Comparison of ENCODE assay signal across 18 cellular contexts in genomic region chr17:62916684-62917571, GRCh38. TPM values are rescaled to one million over a fixed set of nuclear protein-coding genes. Genes with fewer than 3 reads are reported as not detected.
DNase-seq lines count a peak whose midpoint lies in the region; ATAC-seq, FAIRE-seq and TF ChIP-seq lines count a peak whose summit lies in the region.
"Had no signal": no experiment of that assay in that cellular context is flagged by ENCODE, and none has a peak within 500 bp of the region (broad histone marks: within the 10 kb centered on the region; RNA-seq: fewer than 3 reads in every experiment).

No MANE protein-coding gene starts in this region.

- peaks cover 21% of the 10 kb centered on the region for H3K27me3 Mint-ChIP-seq in stimulated activated memory B cell treated with anti-CD40 and anti-IgM and Interleukin-4, amounts not matched to agents 10 μg/mL and 1 μg/mL and 100 μg/mL, for 72 hours

- ATAC-seq in GM12878 (no peak), sciatic nerve (peak; percentile 92), HG03196 (IDR thresholded peaks at IDR 0.05; ENCODE audit: unreplicated experiment) (no peak), GM18870 (IDR thresholded peaks at IDR 0.05; ENCODE audit: unreplicated experiment) (no peak)
- no peak for ATAC-seq in stimulated activated memory B cell treated with anti-CD40 and anti-IgM and Interleukin-4, amounts not matched to agents 10 μg/mL and 1 μg/mL and 100 μg/mL, for 72 hours
- ATAC-seq: activated CD8-positive, alpha-beta T cell treated with anti-CD3 and anti-CD28 coated beads for 36 hours; left colon had no signal

- SMC1A ChIA-PET in GM12878 (lab: Charles Lee; ENCODE audit: uncharacterized antibody, unreplicated experiment), result interaction anchor here (1.0 kb wide), 1 partner anchor 30 kb away, joined by 3 read pairs; no protein-coding TSS in a partner anchor

- H3K4me3 Mint-ChIP-seq in stimulated activated memory B cell treated with anti-CD40 and anti-IgM and Interleukin-4, amounts not matched to agents 10 μg/mL and 1 μg/mL and 100 μg/mL, for 72 hours, result no peak overlapping the region
- H3K4me3 Mint-ChIP-seq: activated CD8-positive, alpha-beta T cell treated with anti-CD3 and anti-CD28 coated beads for 36 hours; brain; neural crest cell had no signal

- RAD21 ChIA-PET in GM12878 (lab: Charles Lee; ENCODE audit: unreplicated experiment), result no interaction called here

- no peaks in the 10 kb centered on the region for H4K20me1 ChIP-seq in GM12878 (ENCODE audit: control insufficient read depth, insufficient read depth)

- TF ChIP-seq CTCF in GM12878 (IDR thresholded peaks at IDR 0.05 in 2 of 3, conservative IDR thresholded peaks at IDR 0.05 in 1 of 3; ENCODE audit: control insufficient read depth in 2 of 3, extremely low read depth in 1 of 3, insufficient read depth in 1 of 3, low read depth in 3 of 3, low read length in 3 of 3) (no peak), left ventricle myocardium inferior (IDR thresholded peaks at IDR 0.05; ENCODE audit: borderline replicate concordance) (no peak)

- BruUV-seq in GM12878 (replicated peaks; lab: Mats Ljungman, UMichigan), result no TSS peak

- CTCF ChIA-PET in GM12878 (lab: Yijun Ruan, JAX), result interaction anchor here (0.9 kb wide), 1 partner anchor 12 kb away, joined by 3 read pairs; no protein-coding TSS in a partner anchor

- in situ Hi-C loops in GM12878 (cut with MboI), result no loop called here

- no peak for FAIRE-seq in GM12878 (lab: Jason Lieb, UNC)
- FAIRE-seq: GM12891 had no signal

- no peak overlapping the region for H3K4me2 ChIP-seq in GM12878 (ENCODE audit: control insufficient read depth, insufficient read depth)

- no peaks in the 10 kb centered on the region for H3K79me2 ChIP-seq in GM12878 (ENCODE audit: control insufficient read depth, insufficient read depth, low read length)

- peaks cover 5% of the 10 kb centered on the region for H3K9me3 Mint-ChIP-seq in stimulated activated memory B cell treated with anti-CD40 and anti-IgM and Interleukin-4, amounts not matched to agents 10 μg/mL and 1 μg/mL and 100 μg/mL, for 72 hours
- H3K9me3 Mint-ChIP-seq: activated CD8-positive, alpha-beta T cell treated with anti-CD3 and anti-CD28 coated beads for 36 hours had no signal

- H3K9ac ChIP-seq in GM12878 (ENCODE audit: control insufficient read depth, insufficient read depth, low read length), result no peak overlapping the region

- H3K27ac Mint-ChIP-seq in stimulated activated memory B cell treated with anti-CD40 and anti-IgM and Interleukin-4, amounts not matched to agents 10 μg/mL and 1 μg/mL and 100 μg/mL, for 72 hours, result no peak overlapping the region
- H3K27ac Mint-ChIP-seq: activated CD8-positive, alpha-beta T cell treated with anti-CD3 and anti-CD28 coated beads for 36 hours; brain had no signal

- H3K4me1 Mint-ChIP-seq in stimulated activated memory B cell treated with anti-CD40 and anti-IgM and Interleukin-4, amounts not matched to agents 10 μg/mL and 1 μg/mL and 100 μg/mL, for 72 hours, result no peaks in the 10 kb centered on the region

- TF ChIP-seq POLR2A in GM12878 (IDR thresholded peaks at IDR 0.05; ENCODE audit: low read depth, low read length), result no peak

- POLR2A ChIA-PET in GM12878 (lab: Charles Lee), result no interaction called here

- H3K36me3 Mint-ChIP-seq in stimulated activated memory B cell treated with anti-CD40 and anti-IgM and Interleukin-4, amounts not matched to agents 10 μg/mL and 1 μg/mL and 100 μg/mL, for 72 hours, result no peaks in the 10 kb centered on the region
- H3K36me3 Mint-ChIP-seq: brain had no signal

- no peak overlapping the region for H2AFZ ChIP-seq in GM12878 (ENCODE audit: control insufficient read depth, low read depth, low read length)

- TF ChIP-seq EP300 in GM12878 (IDR thresholded peaks at IDR 0.05; ENCODE audit: borderline replicate concordance in 1 of 2, control insufficient read depth in 1 of 2, low read depth in 2 of 2, low read length in 2 of 2), result no peak

- H3K36me3 ChIP-seq in GM12878 (ENCODE audit: control insufficient read depth in 2 of 2, insufficient read depth in 2 of 2, low read length in 1 of 2) (no peaks in the 10 kb centered on the region), left ventricle myocardium inferior (no peaks in the 10 kb centered on the region)
- H3K36me3 ChIP-seq: MG63, sigmoid colon had no signal

- WGBS in GM12878 (ENCODE audit: insufficient coverage, insufficient replicate concordance, low lambda C conversion rate, missing lambda C conversion rate), result 6% methylated on average over 9 of the region's 9 CpGs

- TF ChIP-seq RAD21 in GM12878 (IDR thresholded peaks at IDR 0.05; ENCODE audit: insufficient read depth, low read depth, low read length), result no peak

- no peak overlapping the region for H3K4me3 ChIP-seq in GM12878
- H3K4me3 ChIP-seq in left ventricle myocardium inferior, result no peak overlapping the region
- H3K4me3 ChIP-seq: MG63, sigmoid colon had no signal

- DNase-seq in NCI-H2171 (lab: John Stamatoyannopoulos, UW), result peak; percentile 21
- DNase-seq in GM12878 (ENCODE audit: low read depth, low spot score), result no peak
- no peak for DNase-seq in left ventricle myocardium inferior
- no peak for DNase-seq in sciatic nerve (ENCODE audit: low spot score)
- no peak for DNase-seq in NCI-H1436 (lab: John Stamatoyannopoulos, UW)
- DNase-seq: activated CD8-positive, alpha-beta T cell treated with anti-CD3 and anti-CD28 coated beads for 36 hours; left colon; MG63; NCI-H2107; sigmoid colon; stimulated activated CD4-positive, alpha-beta T cell treated with anti-CD3 and anti-CD28 coated beads, Interleukin-4, amount 100 ng/mL, for 24 hours had no signal

- H3K27me3 ChIP-seq in GM12878 (replicated peaks in 1 of 2; ENCODE audit: control insufficient read depth in 2 of 2, insufficient read depth in 2 of 2, low read length in 1 of 2), result no peaks in the 10 kb centered on the region; a peak in 2 of 4 replicates
- no peaks in the 10 kb centered on the region for H3K27me3 ChIP-seq in left ventricle myocardium inferior (ENCODE audit: low read depth)
- H3K27me3 ChIP-seq: MG63, sigmoid colon had no signal

- no peaks in the 10 kb centered on the region for H3K4me1 ChIP-seq in GM12878 (ENCODE audit: control insufficient read depth, insufficient read depth, low read length)
- H3K4me1 ChIP-seq in left ventricle myocardium inferior, result peaks cover 18% of the 10 kb centered on the region
- H3K4me1 ChIP-seq: sigmoid colon had no signal

- H3K27ac ChIP-seq in GM12878 (ENCODE audit: control insufficient read depth, insufficient read depth) (no peak overlapping the region), left ventricle myocardium inferior (replicated peaks) (peak overlapping the region; percentile 42)
- H3K27ac ChIP-seq: C4-2B, sigmoid colon had no signal

- intact Hi-C loops in GM12878 (cut with micrococcal nuclease; ENCODE audit: unreplicated experiment) (no loop called here), left ventricle myocardium inferior (cut with micrococcal nuclease) (no loop called here), sciatic nerve (cut with DNase I) (no loop called here)

- H3K9me3 ChIP-seq in GM12878 (replicated peaks; ENCODE audit: control insufficient read depth, insufficient read depth, low read length) (no peaks in the 10 kb centered on the region), left ventricle myocardium inferior (replicated peaks) (peaks cover 4% of the 10 kb centered on the region)
- H3K9me3 ChIP-seq: sigmoid colon had no signal

TF ChIP-seq in GM12878, 131 proteins besides CTCF, POLR2A, EP300 and RAD21:
- TF ChIP-seq MTA3 (IDR thresholded peaks at IDR 0.05; ENCODE audit: borderline replicate concordance, low read length) (no peak), SMAD1 (IDR thresholded peaks at IDR 0.05; ENCODE audit: low read depth, partially characterized antibody) (no peak), IRF3 (IDR thresholded peaks at IDR 0.05) (no peak), NFXL1 (IDR thresholded peaks at IDR 0.05; ENCODE audit: borderline replicate concordance) (0 out of 2 replicates have a peak, but pooled peaks have one; percentile 27)

RNA-seq across cellular contexts. Expression of gene TANC2, which starts 49.1 kb away (rescaled TPM):
- total RNA-seq in GM12878 (2013; cell fraction: nucleolus; rRNA removed), result 1.2 and 1.3 TPM in 2 replicates
- total RNA-seq in GM12878 (2014; rRNA removed), result under 0.01 TPM in 2 replicates
- total RNA-seq in GM12878 (2014; rRNA removed; fragmentation: Illumina TruSeq; extraction: Trizol), result 0.05 and 0.09 TPM in 2 replicates
- total RNA-seq in GM12878 (2021), result 0.13 and 0.40 TPM in 2 replicates
- polyA plus RNA-seq in GM12878 (2011; ENCODE audit: low read depth), result 0.16 TPM
- polyA plus RNA-seq in GM12878 (2011; rRNA removed), result 0.01 and 0.03 TPM in 2 replicates
- 0.01 and 0.02 TPM in 2 replicates for polyA plus RNA-seq in GM12878 (2011; cell fraction: cytosol; rRNA removed)
- 0.04 TPM in 2 replicates for polyA plus RNA-seq in GM12878 (2011; cell fraction: nucleus; rRNA removed)
- polyA plus RNA-seq in GM12878 (2012), result 0.12 and 0.20 TPM in 2 replicates
- 0.03 TPM in 2 replicates for polyA plus RNA-seq in GM12878 (2014; fragmentation: Illumina TruSeq; extraction: Trizol)
- polyA plus RNA-seq in GM12878 (2014; fragmentation: Nextera tagmentation; extraction: Ambion mirVana), result under 1 TPM in 1 of 2 experiments, not detected in 1; under 0.01 TPM
- polyA plus RNA-seq in GM12878 (2014; rRNA removed), result 0.04 and 0.08 TPM in 2 replicates
- under 1 TPM in 1 of 2 experiments, not detected in 1; 0.01 TPM for polyA plus RNA-seq in GM12878 (2016; fragmentation: Nextera tagmentation; extraction: Ambion mirVana)
- polyA minus RNA-seq in GM12878 (2011; rRNA and poly(A)+ RNA removed), result 0.05 and 0.29 TPM in 2 replicates
- 0.10 and 0.13 TPM in 2 replicates for polyA minus RNA-seq in GM12878 (2011; cell fraction: cytosol; rRNA and poly(A)+ RNA removed)
- 0.19 and 1.2 TPM in 2 replicates for polyA minus RNA-seq in GM12878 (2011; cell fraction: nucleus; rRNA and poly(A)+ RNA removed)
- total RNA-seq in left ventricle myocardium inferior, result 9.0 TPM
- total RNA-seq in sciatic nerve, result 82.9 TPM
